In genomic region chr12:12999959-13000615, GRCh38 we compare ENCODE assay signal across 8 cellular contexts.
A peak's percentile ranks its signal among the peaks of the same experiment; 100 is the strongest.
DNase-seq lines count a peak whose midpoint lies in the region; ATAC-seq lines count a peak whose summit lies in the region.

A gene with protein sequence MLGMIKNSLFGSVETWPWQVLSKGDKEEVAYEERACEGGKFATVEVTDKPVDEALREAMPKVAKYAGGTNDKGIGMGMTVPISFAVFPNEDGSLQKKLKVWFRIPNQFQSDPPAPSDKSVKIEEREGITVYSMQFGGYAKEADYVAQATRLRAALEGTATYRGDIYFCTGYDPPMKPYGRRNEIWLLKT (minus strand): TSS chr12:13000265. CDS start chr12:13000114, 151 bp downstream.

- peak; percentile 83 for ATAC-seq in GM21360 (IDR thresholded peaks at IDR 0.05; ENCODE audit: unreplicated experiment)

- peak; percentile 96 for DNase-seq in CD1c-positive myeloid dendritic cell (ENCODE audit: extremely low spot score)
- DNase-seq in HS-5 (ENCODE audit: low read depth), result peak; percentile 41
- DNase-seq in NOMO-1 (lab: John Stamatoyannopoulos, UW; ENCODE audit: unreplicated experiment in 2 of 2), result peak; percentile 78 to 91
- peak; percentile 86 to 94 (median 92) for DNase-seq in activated CD8-positive, alpha-beta memory T cell treated with anti-CD3 and anti-CD28 coated beads for 48 hours (ENCODE audit: low read depth in 2 of 3, low spot score in 2 of 3)
- peak; percentile 92 for DNase-seq in effector CD8-positive, alpha-beta T cell (lab: John Stamatoyannopoulos, UW)
- DNase-seq in medulla oblongata (ENCODE audit: extremely low spot score), result peak; percentile 95
- peak; percentile 89 to 98 (median 95) for DNase-seq in stimulated activated CD4-positive, alpha-beta T cell treated with anti-CD3 and anti-CD28 coated beads, TNF-alpha, amount 100 ng/mL, for 48 hours (ENCODE audit: low read depth in 3 of 3)

Comparison
In these comparisons a context has a peak if more than half of its experiments do, and no peak if none do; other contexts are left out.
1. Peak in every context shown above with its lines: DNase-seq and ATAC-seq.
2. DNase-seq: peak in every context shown above with its lines; median percentile 96 in CD1c-positive myeloid dendritic cell; 95 in medulla oblongata; 95 in stimulated activated CD4-positive, alpha-beta T cell treated with anti-CD3 and anti-CD28 coated beads, TNF-alpha, amount 100 ng/mL, for 48 hours; 92 in activated CD8-positive, alpha-beta memory T cell treated with anti-CD3 and anti-CD28 coated beads for 48 hours; 92 in effector CD8-positive, alpha-beta T cell; 84 in NOMO-1; 41 in HS-5.